27 cellular contexts compared by ENCODE assay signal in the genomic region with DNA sequence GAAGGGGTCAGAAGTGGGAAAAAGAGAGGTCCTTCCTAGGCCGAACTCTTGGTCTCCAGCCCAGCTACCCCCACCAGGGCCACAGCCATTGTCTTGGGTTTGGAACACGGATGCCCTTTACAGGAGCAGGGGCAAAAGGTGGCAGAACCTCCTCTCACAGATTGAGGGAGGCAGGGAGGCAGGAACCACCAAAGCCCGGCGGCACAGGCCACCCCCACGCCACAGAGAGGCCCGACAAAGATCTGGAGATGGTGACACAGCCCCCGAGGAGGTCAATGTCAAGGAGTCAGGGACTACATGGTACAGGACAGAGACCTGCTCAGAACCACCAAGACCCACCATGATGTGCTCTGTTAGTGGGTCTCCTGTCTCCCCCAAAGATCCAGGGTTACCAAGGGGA. TPM values are rescaled to one million over a fixed set of nuclear protein-coding genes. Genes with fewer than 3 reads are reported as not detected.
"Had no signal": no experiment of that assay in that cellular context is flagged by ENCODE, and none has a peak within 500 bp of the region (broad histone marks: within the 10 kb centered on the region; RNA-seq: fewer than 3 reads in every experiment).

No MANE protein-coding gene starts in this region.

- H2AFZ ChIP-seq: parathyroid adenoma had no signal

- ATAC-seq: natural killer cell; psoas muscle; right cardiac atrium; right lobe of liver; stimulated activated effector memory CD8-positive, alpha-beta T cell treated with anti-CD3 and anti-CD28 coated beads, Interleukin-12 subunit alpha, Interleukin-12 subunit beta, amount 100 ng/mL, for 72 hours; stimulated activated naive B cell treated with anti-CD40 and anti-IgM and Interleukin-4, amounts not matched to agents 10 μg/mL and 1 μg/mL and 100 μg/mL, for 72 hours had no signal

- H3K9me3 ChIP-seq: ovary, psoas muscle, right lobe of liver, sigmoid colon, stomach, thoracic aorta, thyroid gland, tibial nerve, upper lobe of left lung, vagina had no signal

- H3K27me3 ChIP-seq: ovary, right lobe of liver, thyroid gland, vagina had no signal

- H3K4me1 ChIP-seq: parathyroid adenoma, psoas muscle, right lobe of liver, sigmoid colon, stomach, upper lobe of left lung had no signal

- H3K27ac ChIP-seq: ovary, parathyroid adenoma, psoas muscle, right lobe of liver, sigmoid colon, stomach, thoracic aorta, thyroid gland, tibial nerve, upper lobe of left lung, vagina had no signal

- H3K9ac ChIP-seq: parathyroid adenoma had no signal

- H3K79me2 ChIP-seq: parathyroid adenoma had no signal

- DNase-seq: natural killer cell; occipital lobe; ovary; posterior cingulate gyrus; psoas muscle; right cardiac atrium; right lobe of liver; sigmoid colon; small intestine; stimulated activated CD4-positive, alpha-beta T cell treated with anti-CD3 and anti-CD28 coated beads, Interleukin-15, amount 100 ng/mL, for 24 hours; stimulated activated CD4-positive, alpha-beta T cell treated with anti-CD3 and anti-CD28 coated beads, Interleukin-2, amount 100 ng/mL, for 24 hours; stimulated activated CD4-positive, alpha-beta T cell treated with anti-CD3 and anti-CD28 coated beads, Interleukin-2, amount 100 ng/mL, for 48 hours; stimulated activated CD4-positive, alpha-beta T cell treated with anti-CD3 and anti-CD28 coated beads, Interleukin-4, amount 100 ng/mL, for 24 hours; stimulated activated naive B cell treated with anti-CD40 and anti-IgM and Interleukin-4, amounts not matched to agents 10 μg/mL and 1 μg/mL and 100 μg/mL, for 72 hours; stimulated activated naive CD4-positive, alpha-beta T cell treated with Interleukin-2 at 50 U/mL for 16 hours; stomach; thyroid gland; trophoblast cell had no signal

- H3K4me3 ChIP-seq: ovary, psoas muscle, right lobe of liver, sigmoid colon, stomach, thoracic aorta, thyroid gland, tibial nerve, upper lobe of left lung, vagina had no signal

- H3K36me3 ChIP-seq: ovary, right lobe of liver, sigmoid colon, stomach, thoracic aorta, thyroid gland, tibial nerve, upper lobe of left lung, vagina had no signal

RNA-seq across cellular contexts. Expression of a gene that starts 44.4 kb away (rescaled TPM):
- total RNA-seq: occipital lobe, psoas muscle, right lobe of liver, sigmoid colon, skeletal muscle tissue, stomach, temporal lobe, thoracic aorta, tibial nerve had no signal
- polyA plus RNA-seq: neural cell, ovary, psoas muscle had no signal
